In genomic region chr20:21241400-21241799, GRCh38 we compare ENCODE assay signal across 13 cellular contexts.
"Had no signal": no experiment of that assay in that cellular context is flagged by ENCODE, and none has a peak within 500 bp of the region (broad histone marks: within the 10 kb centered on the region; RNA-seq: fewer than 3 reads in every experiment).

No MANE protein-coding gene starts in this region.

- ATAC-seq: activated T-helper 17 cell treated with anti-CD3 and anti-CD28 coated beads, Interleukin-2, amount 50 U/mL, for 72 hours; effector memory CD8-positive, alpha-beta T cell; naive thymus-derived CD8-positive, alpha-beta T cell; pancreas; upper lobe of right lung had no signal

- DNase-seq: activated CD4-positive, CD25-positive, alpha-beta regulatory T cell treated with anti-CD3 and anti-CD28 coated beads, Interleukin-2, amount 50 U/mL, for 72 hours; activated naive CD4-positive, alpha-beta T cell treated with Interleukin-2 at 50 U/mL for 16 hours; anterior cingulate cortex; cerebellar nuclear complex; effector memory CD8-positive, alpha-beta T cell; foreskin melanocyte; left ventricle myocardium inferior; naive thymus-derived CD8-positive, alpha-beta T cell; pancreas; stimulated activated CD4-positive, alpha-beta T cell treated with anti-CD3 and anti-CD28 coated beads, Interleukin-1b, Interleukin-23, amount 100 ng/mL, for 48 hours; stomach; upper lobe of right lung had no signal
